10 cellular contexts compared by ENCODE assay signal in genomic region chr4:129676934-129677333, GRCh38.
"Had no signal": no experiment of that assay in that cellular context is flagged by ENCODE, and none has a peak within 500 bp of the region (broad histone marks: within the 10 kb centered on the region; RNA-seq: fewer than 3 reads in every experiment).

No MANE protein-coding gene starts in this region.

- FAIRE-seq: HepG2, HTR-8/SVneo, K562 had no signal

- H3K4me2 ChIP-seq: KMS-11 had no signal

- ATAC-seq: HepG2, K562 had no signal

- H3K27me3 Mint-ChIP-seq: IgD-negative memory B cell had no signal

- H3K4me3 ChIP-seq: K562 had no signal

- H3K27ac ChIP-seq: HL-60, KMS-11 had no signal

- H3K36me3 Mint-ChIP-seq: IgD-negative memory B cell had no signal

- DNase-seq: IMR-90, Karpas-422, KBM-7, KG1 had no signal

- H3K4me3 Mint-ChIP-seq: IgD-negative memory B cell had no signal

- H3K4me1 Mint-ChIP-seq: IgD-negative memory B cell had no signal
